In the genomic region with DNA sequence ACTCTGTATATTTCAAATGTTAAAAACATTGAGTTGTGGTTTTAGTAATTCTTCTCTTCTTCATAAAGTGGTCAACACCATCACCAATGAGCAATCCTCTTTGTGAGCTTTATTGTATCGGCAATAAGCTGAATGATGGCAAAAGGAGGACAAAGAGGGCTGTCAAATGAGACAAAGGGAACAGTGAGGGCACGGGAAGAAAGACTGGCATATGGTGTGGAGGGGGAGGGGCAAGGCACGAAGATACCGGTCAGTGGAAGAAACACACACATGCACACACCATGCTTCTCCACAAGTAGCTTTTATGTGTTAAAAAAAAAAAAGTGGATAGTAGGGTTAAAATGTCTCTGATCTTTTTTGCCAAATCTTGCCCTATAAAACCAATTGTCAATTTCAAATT, we compare ENCODE assay signal across 16 cellular contexts.
DNase-seq lines count a peak whose midpoint lies in the region; ATAC-seq and TF ChIP-seq lines count a peak whose summit lies in the region.
"Had no signal": no experiment of that assay in that cellular context is flagged by ENCODE, and none has a peak within 500 bp of the region (broad histone marks: within the 10 kb centered on the region; RNA-seq: fewer than 3 reads in every experiment).

No MANE protein-coding gene starts in this region.

- no peaks in the 10 kb centered on the region for H3K27me3 ChIP-seq in neural progenitor cell
- H3K27me3 ChIP-seq: stomach, uterus had no signal

- H3F3A ChIP-seq in neural progenitor cell (ENCODE audit: low read depth) = peaks cover 17% of the 10 kb centered on the region

- H3K27ac ChIP-seq in neural progenitor cell = no peak overlapping the region
- H3K27ac ChIP-seq: GM23248 had no signal

- peaks cover 8% of the 10 kb centered on the region for H3K36me3 Mint-ChIP-seq in neural progenitor cell
- H3K36me3 Mint-ChIP-seq: CD4-positive, CD25-positive, alpha-beta regulatory T cell; natural killer cell had no signal

- H3K27me3 Mint-ChIP-seq in neural progenitor cell (ENCODE audit: insufficient read depth, low read depth) = peaks cover 6% of the 10 kb centered on the region
- H3K27me3 Mint-ChIP-seq: CD4-positive, CD25-positive, alpha-beta regulatory T cell had no signal

- H3K4me3 Mint-ChIP-seq in neural progenitor cell = no peak overlapping the region
- H3K4me3 Mint-ChIP-seq: activated CD4-positive, alpha-beta T cell treated with anti-CD3 and anti-CD28 coated beads for 36 hours; CD4-positive, CD25-positive, alpha-beta regulatory T cell; natural killer cell had no signal

- H3K36me3 ChIP-seq in neural progenitor cell = no peaks in the 10 kb centered on the region
- H3K36me3 ChIP-seq: stomach, uterus had no signal

- no peak overlapping the region for H3K9ac ChIP-seq in neural progenitor cell
- H3K9ac ChIP-seq: GM23248 had no signal

- peak overlapping the region; percentile 93 for H3K27ac Mint-ChIP-seq in neural progenitor cell
- H3K27ac Mint-ChIP-seq: activated CD4-positive, alpha-beta T cell treated with anti-CD3 and anti-CD28 coated beads for 36 hours; CD4-positive, CD25-positive, alpha-beta regulatory T cell; natural killer cell had no signal

- H4K20me1 ChIP-seq in neural progenitor cell (ENCODE audit: low read depth) = no peaks in the 10 kb centered on the region

- no peak overlapping the region for H3K4me3 ChIP-seq in neural progenitor cell
- H3K4me3 ChIP-seq: A549, GM23248, stomach, uterus had no signal

- H3K9me3 ChIP-seq in neural progenitor cell (ENCODE audit: low read depth) = no peaks in the 10 kb centered on the region
- H3K9me3 ChIP-seq: A549, stomach, uterus had no signal

- no peak overlapping the region for H2AFZ ChIP-seq in neural progenitor cell (replicated peaks)

- H3K9me3 Mint-ChIP-seq in neural progenitor cell = peaks cover 11% of the 10 kb centered on the region
- H3K9me3 Mint-ChIP-seq: CD4-positive, CD25-positive, alpha-beta regulatory T cell; natural killer cell had no signal

- no peaks in the 10 kb centered on the region for H3K79me2 ChIP-seq in neural progenitor cell (ENCODE audit: low read depth)

- peaks cover 55% of the 10 kb centered on the region for H3K4me1 Mint-ChIP-seq in neural progenitor cell
- H3K4me1 Mint-ChIP-seq: CD4-positive, CD25-positive, alpha-beta regulatory T cell; natural killer cell had no signal

- no peak for TF ChIP-seq CTCF in neural progenitor cell (IDR thresholded peaks at IDR 0.05)

- no peak for ATAC-seq in GM18517 (IDR thresholded peaks at IDR 0.05; ENCODE audit: unreplicated experiment)

- DNase-seq in NCI-H1092 treated with DMSO at 0.1 percent for 48 hours (lab: John Stamatoyannopoulos, UW) (peak; percentile 12), NCI-H1092 (lab: John Stamatoyannopoulos, UW) (no peak), NCI-H345 treated with DMSO at 0.1 percent for 48 hours (lab: John Stamatoyannopoulos, UW; ENCODE audit: unreplicated experiment) (peak; percentile 22), cerebellar nuclear complex (lab: John Stamatoyannopoulos, UW) (peak; percentile 5 to 26), neural progenitor cell (ENCODE audit: low spot score) (peak; percentile 56), SIG-M5 treated with dmso at 0.1 percent for 504 hours (lab: John Stamatoyannopoulos, UW; ENCODE audit: unreplicated experiment) (no peak), NCI-H510A (lab: John Stamatoyannopoulos, UW) (no peak)
- DNase-seq: natural killer cell, stomach, T-helper 9 cell, uterus had no signal

- H3K4me2 ChIP-seq in neural progenitor cell = peak overlapping the region; percentile 16
- H3K4me2 ChIP-seq: A549 had no signal

- H3K4me1 ChIP-seq in neural progenitor cell = peaks cover 60% of the 10 kb centered on the region
- H3K4me1 ChIP-seq: uterus had no signal

Comparison
In these comparisons a context has a peak if more than half of its experiments do, and no peak if none do; other contexts are left out.
1. DNase-seq: peak in NCI-H1092 treated with DMSO at 0.1 percent for 48 hours (single experiment), NCI-H345 treated with DMSO at 0.1 percent for 48 hours (single experiment), cerebellar nuclear complex (2 of 2) and neural progenitor cell (single experiment); none in NCI-H1092 (single experiment), SIG-M5 treated with dmso at 0.1 percent for 504 hours (single experiment) and NCI-H510A (single experiment).